Comparison of ENCODE assay signal across 26 cellular contexts in the genomic region with DNA sequence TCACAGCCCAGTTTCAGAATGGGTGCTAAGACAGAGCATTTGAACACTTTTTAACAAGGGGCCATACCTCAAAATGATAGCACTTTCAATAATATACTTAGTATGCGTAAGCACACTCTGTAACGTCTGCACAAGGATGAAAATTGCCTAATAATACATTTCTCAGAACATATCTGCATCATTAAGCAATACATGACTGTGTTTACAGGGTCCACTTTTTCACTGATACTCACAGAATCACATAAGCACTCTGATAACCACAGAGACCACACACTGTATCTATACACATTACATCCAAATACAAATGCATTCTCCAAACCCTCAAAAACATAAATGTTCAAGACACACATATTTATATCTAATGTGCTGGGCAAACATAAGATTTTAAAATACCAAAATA.
"Had no signal": no experiment of that assay in that cellular context is flagged by ENCODE, and none has a peak within 500 bp of the region (broad histone marks: within the 10 kb centered on the region; RNA-seq: fewer than 3 reads in every experiment).

No MANE protein-coding gene starts in this region.

- DNase-seq: hypothalamus; immature natural killer cell; kidney; left colon; left lung; lower lobe of right lung; mammary epithelial cell; mesenchymal stem cell; naive thymus-derived CD8-positive, alpha-beta T cell; nucleus accumbens; pancreas; posterior cingulate gyrus; psoas muscle; right lobe of liver; stimulated activated CD4-positive, alpha-beta T cell treated with anti-CD3 and anti-CD28 coated beads, Interleukin-12 subunit alpha, Interleukin-12 subunit beta, amount 100 ng/mL, for 4 hours; stimulated activated CD4-positive, alpha-beta T cell treated with anti-CD3 and anti-CD28 coated beads, Interleukin-15, amount 100 ng/mL, for 24 hours; stimulated activated CD4-positive, alpha-beta T cell treated with anti-CD3 and anti-CD28 coated beads, Interleukin-2, amount 100 ng/mL, for 24 hours; stimulated activated CD4-positive, alpha-beta T cell treated with anti-CD3 and anti-CD28 coated beads, Interleukin-4, amount 100 ng/mL, for 1 hour; stimulated activated naive B cell treated with anti-CD40 and anti-IgM and Interleukin-4, amounts not matched to agents 10 μg/mL and 1 μg/mL and 100 μg/mL, for 72 hours; stimulated activated naive CD8-positive, alpha-beta T cell treated with anti-CD3 and anti-CD28 coated beads, Interleukin-15, Interleukin-2, amounts not matched to agents 100 U/mL and 50 U/mL, for 24 hours; stomach; testis; thyroid gland; transverse colon; upper lobe of left lung had no signal

- H3K4me3 ChIP-seq: left lung, lower lobe of right lung, pancreas, psoas muscle, right atrium auricular region, right lobe of liver, stomach, testis, thyroid gland, transverse colon, upper lobe of left lung had no signal

- ATAC-seq: left colon; left lung; lower lobe of right lung; naive thymus-derived CD8-positive, alpha-beta T cell; pancreas; right lobe of liver; stimulated activated naive B cell treated with anti-CD40 and anti-IgM and Interleukin-4, amounts not matched to agents 10 μg/mL and 1 μg/mL and 100 μg/mL, for 72 hours; stimulated activated naive CD8-positive, alpha-beta T cell treated with anti-CD3 and anti-CD28 coated beads, Interleukin-15, Interleukin-2, amounts not matched to agents 100 U/mL and 50 U/mL, for 24 hours had no signal
